Comparison of ENCODE assay signal across 20 cellular contexts in the genomic region with DNA sequence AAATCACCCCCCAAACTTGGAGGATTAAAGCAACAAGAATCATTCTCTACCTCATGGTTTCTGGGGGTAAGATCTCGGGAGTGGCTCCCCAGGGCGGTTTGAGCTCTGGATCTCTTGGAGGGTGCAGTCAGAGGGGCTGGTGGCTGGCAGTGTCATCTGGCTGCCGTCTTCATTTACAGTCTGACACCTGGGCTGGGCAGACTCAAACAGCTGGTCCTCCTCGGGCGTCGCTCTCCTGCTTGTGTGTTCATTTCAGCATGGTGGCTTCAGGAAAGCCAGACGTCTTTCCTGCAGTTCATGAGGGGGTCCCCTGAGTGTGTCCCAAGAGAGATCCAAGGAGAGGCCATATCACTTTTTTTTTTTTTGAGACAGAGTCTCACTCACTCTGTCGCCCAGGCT.
DNase-seq lines count a peak whose midpoint lies in the region; ATAC-seq and TF ChIP-seq lines count a peak whose summit lies in the region.
"Had no signal": no experiment of that assay in that cellular context is flagged by ENCODE, and none has a peak within 500 bp of the region (broad histone marks: within the 10 kb centered on the region; RNA-seq: fewer than 3 reads in every experiment).

No MANE protein-coding gene starts in this region.

- POLR2A ChIA-PET in activated CD8-positive, alpha-beta T cell treated with anti-CD3 and anti-CD28 coated beads for 36 hours (lab: Charles Lee): no interaction called here
- POLR2A ChIA-PET in T-cell (lab: Charles Lee): interaction anchor here in 1 of 2 donors (0.6 kb wide), 1 partner anchor 93 kb away, joined by 7 read pairs; no protein-coding TSS in a partner anchor

- H3K4me3 Mint-ChIP-seq in osteocyte (ENCODE audit: unreplicated experiment) (no peak overlapping the region), T-cell (no peak overlapping the region)
- H3K4me3 Mint-ChIP-seq in activated CD8-positive, alpha-beta T cell treated with anti-CD3 and anti-CD28 coated beads for 36 hours: no peak overlapping the region
- H3K4me3 Mint-ChIP-seq: CD4-positive, alpha-beta memory T cell; neural progenitor cell; stimulated activated naive CD8-positive, alpha-beta T cell treated with anti-CD3 and anti-CD28 coated beads, Interleukin-15, Interleukin-2, amounts not matched to agents 100 ng/mL and 50 ng/mL, for 24 hours had no signal

- intact Hi-C loops in colonic mucosa (cut with DNase I): no loop called here
- intact Hi-C loops in activated CD8-positive, alpha-beta T cell treated with anti-CD3 and anti-CD28 coated beads for 36 hours (cut with micrococcal nuclease): no loop called here

- H3K36me3 Mint-ChIP-seq in osteocyte (ENCODE audit: unreplicated experiment): no peaks in the 10 kb centered on the region
- H3K36me3 Mint-ChIP-seq in activated CD8-positive, alpha-beta T cell treated with anti-CD3 and anti-CD28 coated beads for 36 hours (ENCODE audit: low read depth): no peaks in the 10 kb centered on the region
- H3K36me3 Mint-ChIP-seq in T-cell: no peaks in the 10 kb centered on the region
- H3K36me3 Mint-ChIP-seq: CD4-positive, alpha-beta memory T cell; neural progenitor cell had no signal

- H3K27ac Mint-ChIP-seq in osteocyte (ENCODE audit: unreplicated experiment): peak overlapping the region; percentile 68
- no peak overlapping the region for H3K27ac Mint-ChIP-seq in activated CD8-positive, alpha-beta T cell treated with anti-CD3 and anti-CD28 coated beads for 36 hours
- H3K27ac Mint-ChIP-seq in T-cell: no peak overlapping the region
- H3K27ac Mint-ChIP-seq: stimulated activated naive CD8-positive, alpha-beta T cell treated with anti-CD3 and anti-CD28 coated beads, Interleukin-15, Interleukin-2, amounts not matched to agents 100 ng/mL and 50 ng/mL, for 24 hours had no signal

- H3K27me3 Mint-ChIP-seq in osteocyte (ENCODE audit: unreplicated experiment): no peaks in the 10 kb centered on the region
- no peaks in the 10 kb centered on the region for H3K27me3 Mint-ChIP-seq in activated CD8-positive, alpha-beta T cell treated with anti-CD3 and anti-CD28 coated beads for 36 hours
- H3K27me3 Mint-ChIP-seq in T-cell: no peaks in the 10 kb centered on the region
- H3K27me3 Mint-ChIP-seq: stimulated activated naive CD8-positive, alpha-beta T cell treated with anti-CD3 and anti-CD28 coated beads, Interleukin-15, Interleukin-2, amounts not matched to agents 100 ng/mL and 50 ng/mL, for 24 hours had no signal

- H3K27ac ChIP-seq in colonic mucosa: peak overlapping the region; percentile 22
- H3K27ac ChIP-seq: ascending aorta, coronary artery, KMS-11, neural progenitor cell had no signal

- ATAC-seq in HG03565 (IDR thresholded peaks at IDR 0.05; ENCODE audit: unreplicated experiment) (no peak), T-cell (replicated peaks in 1 of 4) (no peak)
- ATAC-seq in activated CD8-positive, alpha-beta T cell treated with anti-CD3 and anti-CD28 coated beads for 36 hours: no peak

- DNase-seq in NCI-H82 (lab: John Stamatoyannopoulos, UW) (peak; percentile 49), NCI-H82 treated with DMSO at 0.1 percent for 48 hours (lab: John Stamatoyannopoulos, UW; ENCODE audit: unreplicated experiment) (no peak), NT2/D1 (ENCODE audit: low read depth, low spot score) (no peak), colonic mucosa (no peak), osteocyte (ENCODE audit: extremely low spot score, unreplicated experiment) (no peak), T-cell (no peak)
- no peak for DNase-seq in activated CD8-positive, alpha-beta T cell treated with anti-CD3 and anti-CD28 coated beads for 36 hours
- DNase-seq: activated CD4-positive, CD25-positive, alpha-beta regulatory T cell treated with anti-CD3 and anti-CD28 coated beads, Interleukin-2, amount 50 U/mL, for 72 hours; activated gamma-delta T cell; CD4-positive, alpha-beta memory T cell; EL; head of caudate nucleus; NCI-H1436 treated with DMSO at 0.1 percent for 48 hours; NCI-H446 had no signal

- no peak overlapping the region for H3K4me3 ChIP-seq in NT2/D1 (ENCODE audit: insufficient read length, low read depth)
- no peak overlapping the region for H3K4me3 ChIP-seq in colonic mucosa
- H3K4me3 ChIP-seq: ascending aorta, coronary artery, neural progenitor cell had no signal

- no peaks in the 10 kb centered on the region for H3K36me3 ChIP-seq in NT2/D1 (ENCODE audit: insufficient read depth, insufficient read length, low read length)
- H3K36me3 ChIP-seq in colonic mucosa: no peaks in the 10 kb centered on the region
- H3K36me3 ChIP-seq: ascending aorta, neural progenitor cell had no signal

- H3K9me3 ChIP-seq in NT2/D1 (ENCODE audit: insufficient read depth, low read length) (peaks cover 9% of the 10 kb centered on the region; the same call in 1 of the 2 replicates), colonic mucosa (no peaks in the 10 kb centered on the region)
- H3K9me3 ChIP-seq: ascending aorta had no signal

- H3K4me1 Mint-ChIP-seq in osteocyte (ENCODE audit: unreplicated experiment): peaks cover 35% of the 10 kb centered on the region
- H3K4me1 Mint-ChIP-seq in activated CD8-positive, alpha-beta T cell treated with anti-CD3 and anti-CD28 coated beads for 36 hours (ENCODE audit: low read depth): peaks cover 16% of the 10 kb centered on the region
- H3K4me1 Mint-ChIP-seq in T-cell: peaks cover 9 to 12% (median 11%) of the 10 kb centered on the region in 3 donors

- H3K27me3 ChIP-seq in NT2/D1 (ENCODE audit: insufficient read depth, insufficient read length): no peaks in the 10 kb centered on the region
- H3K27me3 ChIP-seq in colonic mucosa: no peaks in the 10 kb centered on the region
- H3K27me3 ChIP-seq: ascending aorta, neural progenitor cell had no signal

- peaks cover 5% of the 10 kb centered on the region for H3K9me3 Mint-ChIP-seq in osteocyte (ENCODE audit: unreplicated experiment)
- H3K9me3 Mint-ChIP-seq in activated CD8-positive, alpha-beta T cell treated with anti-CD3 and anti-CD28 coated beads for 36 hours: no peaks in the 10 kb centered on the region
- H3K9me3 Mint-ChIP-seq in T-cell: peaks cover 0 to 4% (median 0%) of the 10 kb centered on the region in 3 donors
- H3K9me3 Mint-ChIP-seq: neural progenitor cell; stimulated activated naive CD8-positive, alpha-beta T cell treated with anti-CD3 and anti-CD28 coated beads, Interleukin-15, Interleukin-2, amounts not matched to agents 100 ng/mL and 50 ng/mL, for 24 hours had no signal

- CTCF ChIA-PET in activated CD8-positive, alpha-beta T cell treated with anti-CD3 and anti-CD28 coated beads for 36 hours (lab: Charles Lee): interaction anchor here (0.6 kb wide), 1 partner anchor 90 kb away, joined by 3 read pairs; no protein-coding TSS in a partner anchor
- CTCF ChIA-PET in T-cell (lab: Charles Lee): no interaction called here

- H3K9ac ChIP-seq in NT2/D1 (ENCODE audit: insufficient read length, low read depth): peak overlapping the region; percentile 11
- H3K9ac ChIP-seq in colonic mucosa (ENCODE audit: low read depth in 2 of 2, low read length in 2 of 2): peak overlapping the region in 1 of 2 donors; percentile 26
- H3K9ac ChIP-seq: KMS-11, neural progenitor cell had no signal

- no peak for TF ChIP-seq CTCF in colonic mucosa (IDR thresholded peaks at IDR 0.05)
- no peak for TF ChIP-seq CTCF in osteocyte (IDR thresholded peaks at IDR 0.05)
- no peak for TF ChIP-seq CTCF in activated CD8-positive, alpha-beta T cell treated with anti-CD3 and anti-CD28 coated beads for 36 hours (IDR thresholded peaks at IDR 0.05)

- peaks cover 9% of the 10 kb centered on the region for H3K4me1 ChIP-seq in NT2/D1 (ENCODE audit: insufficient read depth, insufficient read length)
- H3K4me1 ChIP-seq in colonic mucosa: peaks cover 10% of the 10 kb centered on the region
